In genomic region chr11:67436459-67437081, GRCh38 we compare ENCODE assay signal across 8 cellular contexts. TPM values are rescaled to one million over a fixed set of nuclear protein-coding genes. Genes with fewer than 3 reads are reported as not detected.
DNase-seq lines count a peak whose midpoint lies in the region; ATAC-seq, FAIRE-seq and TF ChIP-seq lines count a peak whose summit lies in the region.

No MANE protein-coding gene starts in this region.

- no peak overlapping the region for H3K9ac ChIP-seq in smooth muscle cell (ENCODE audit: low read depth)

- no peaks in the 10 kb centered on the region for H3K79me2 ChIP-seq in smooth muscle cell (ENCODE audit: low read depth)

- H3K4me1 ChIP-seq in right lobe of liver (no peaks in the 10 kb centered on the region), tibial artery (peaks cover 0 to 46% (median 28%) of the 10 kb centered on the region in 4 donors), smooth muscle cell (ENCODE audit: low read depth) (no peaks in the 10 kb centered on the region)

- H3F3A ChIP-seq in smooth muscle cell (ENCODE audit: low read depth), result no peaks in the 10 kb centered on the region

- H3K9me3 ChIP-seq in right lobe of liver, result no peaks in the 10 kb centered on the region
- H3K9me3 ChIP-seq in tibial artery, result no peaks in the 10 kb centered on the region
- H3K9me3 ChIP-seq in smooth muscle cell (replicated peaks; ENCODE audit: low read depth), result no peaks in the 10 kb centered on the region

- intact Hi-C loops in right lobe of liver (cut with DNase I), result no loop called here
- intact Hi-C loops in tibial artery (cut with DNase I; ENCODE audit: low total_unique reads), result no loop called here

- 38% methylated on average over 6 of the region's 6 CpGs for WGBS in right lobe of liver (ENCODE audit: insufficient coverage, low coverage, low lambda C conversion rate, missing lambda C conversion rate)
- 64% methylated on average over 5 of the region's 6 CpGs for WGBS in smooth muscle cell (ENCODE audit: low lambda C conversion rate)

- no peak overlapping the region for H3K4me2 ChIP-seq in smooth muscle cell

- TF ChIP-seq POLR2A in GM12891 (IDR thresholded peaks at IDR 0.05; ENCODE audit: low read depth, low read length) (peak; percentile 73), right lobe of liver (IDR thresholded peaks at IDR 0.05) (no peak)

- no peaks in the 10 kb centered on the region for H4K20me1 ChIP-seq in smooth muscle cell (ENCODE audit: low read depth)

- peak; percentile 40 for ATAC-seq in HG03460 (IDR thresholded peaks at IDR 0.05; ENCODE audit: unreplicated experiment)
- peak; percentile 3 to 21 (median 14) for ATAC-seq in right lobe of liver
- no peak for ATAC-seq in HG03457 (IDR thresholded peaks at IDR 0.05; ENCODE audit: unreplicated experiment)
- ATAC-seq in HG03025 (IDR thresholded peaks at IDR 0.05; ENCODE audit: low FRiP score, unreplicated experiment), result no peak

- TF ChIP-seq CTCF in right lobe of liver (IDR thresholded peaks at IDR 0.05) (no peak), tibial artery (IDR thresholded peaks at IDR 0.05) (no peak), smooth muscle cell (IDR thresholded peaks at IDR 0.05; ENCODE audit: borderline replicate concordance, insufficient read depth, poor library complexity, severe bottlenecking) (no peak)

- no peak overlapping the region for H2AFZ ChIP-seq in smooth muscle cell (ENCODE audit: low read depth)

- H3K27ac ChIP-seq in right lobe of liver (no peak overlapping the region), tibial artery (peak overlapping the region; percentile 60 to 71), smooth muscle cell (ENCODE audit: low read depth) (no peak overlapping the region)

- no peaks in the 10 kb centered on the region for H3K27me3 ChIP-seq in right lobe of liver
- H3K27me3 ChIP-seq in tibial artery, result no peaks in the 10 kb centered on the region
- H3K27me3 ChIP-seq in smooth muscle cell (ENCODE audit: low read depth), result no peaks in the 10 kb centered on the region

- FAIRE-seq in GM12891 (lab: Jason Lieb, UNC), result peak; percentile 98

- peaks cover 0 to 43% (median 11%) of the 10 kb centered on the region in 4 donors for H3K36me3 ChIP-seq in right lobe of liver
- H3K36me3 ChIP-seq in tibial artery, result peaks cover 20 to 99% (median 83%) of the 10 kb centered on the region in 3 donors
- H3K36me3 ChIP-seq in smooth muscle cell (ENCODE audit: low read depth), result no peaks in the 10 kb centered on the region

- DNase-seq in GM12891 (ENCODE audit: insufficient read length, low spot score), result peak; percentile 89
- peak; percentile 88 for DNase-seq in activated CD8-positive, alpha-beta memory T cell treated with anti-CD3 and anti-CD28 coated beads for 24 hours
- DNase-seq in right lobe of liver, result no peak
- DNase-seq in tibial artery, result peak in 1 of 2 donors; percentile 79
- no peak for DNase-seq in smooth muscle cell (lab: John Stamatoyannopoulos, UW; ENCODE audit: unreplicated experiment)

- H3K4me3 ChIP-seq in right lobe of liver (peak overlapping the region in 1 of 3 donors; percentile 27), tibial artery (no peak overlapping the region), smooth muscle cell (no peak overlapping the region)

TF ChIP-seq in GM12891, 5 proteins besides CTCF, POLR2A, EP300 and RAD21:
- TF ChIP-seq SPI1 (IDR thresholded peaks at IDR 0.05; ENCODE audit: low read depth, low read length) (no peak), PAX5 (IDR thresholded peaks at IDR 0.05; ENCODE audit: insufficient read depth, low read length, severe bottlenecking) (no peak), TAF1 (IDR thresholded peaks at IDR 0.05; ENCODE audit: low read depth, low read length) (0 out of 2 replicates have a peak, but pooled peaks have one; percentile 13), POLR2AphosphoS5 (IDR thresholded peaks at IDR 0.05; ENCODE audit: low read depth, low read length) (no peak; the same call in 1 of the 2 replicates), POU2F2 (IDR thresholded peaks at IDR 0.05; ENCODE audit: low read depth, low read length) (peak; percentile 94)

RNA-seq across cellular contexts. Expression of gene PTPRCAP, which starts 0.9 kb away (rescaled TPM):
- 179 TPM for polyA plus RNA-seq in GM12891 (2012; ENCODE audit: low read depth, missing spikeins)
- total RNA-seq in right lobe of liver, result 1 to 10 TPM in 4 of 6 experiments, under 1 TPM in 2; 0.72 to 2.8 (median 2.1) TPM
- 2.5 TPM in 1 of 2 replicates, not detected in the other for total RNA-seq in smooth muscle cell
- polyA plus RNA-seq in smooth muscle cell, result 1.1 TPM in 2 replicates

RNA-seq across cellular contexts. Expression of gene CORO1B, which starts 6.7 kb away (rescaled TPM):
- polyA plus RNA-seq in GM12891 (2012; ENCODE audit: low read depth, missing spikeins), result 25.2 TPM
- 10 to 100 TPM; 28.5 to 58.6 (median 40.4) TPM for total RNA-seq in right lobe of liver
- total RNA-seq in smooth muscle cell, result 38.9 and 43.8 TPM in 2 replicates
- polyA plus RNA-seq in smooth muscle cell, result 84.6 and 85.8 TPM in 2 replicates

RNA-seq across cellular contexts. Expression of gene RPS6KB2, which starts 8.3 kb away (rescaled TPM):
- polyA plus RNA-seq in GM12891 (2012; ENCODE audit: low read depth, missing spikeins), result 38.0 TPM
- total RNA-seq in right lobe of liver (10 to 100 TPM; 18.8 to 37.1 (median 27.1) TPM), smooth muscle cell (66.5 and 86.9 TPM in 2 replicates)
- polyA plus RNA-seq in smooth muscle cell, result 102 and 107 TPM in 2 replicates

RNA-seq across cellular contexts. Expression of gene GPR152, which starts 16.0 kb away (rescaled TPM):
- not detected for polyA plus RNA-seq in GM12891 (2012; ENCODE audit: low read depth, missing spikeins)
- total RNA-seq in right lobe of liver (not detected), smooth muscle cell (not detected in 2 replicates)
- 0.27 and 0.71 TPM in 2 replicates for polyA plus RNA-seq in smooth muscle cell

RNA-seq across cellular contexts. Expression of gene CABP4, which starts 18.6 kb away (rescaled TPM):
- 0.12 TPM for polyA plus RNA-seq in GM12891 (2012; ENCODE audit: low read depth, missing spikeins)
- total RNA-seq in right lobe of liver (1 to 10 TPM in 4 of 6 experiments, under 1 TPM in 2; 0.55 to 1.7 (median 1.2) TPM), smooth muscle cell (not detected in 2 replicates)
- polyA plus RNA-seq in smooth muscle cell, result 2.1 TPM in 1 of 2 replicates, not detected in the other

Comparison
In these comparisons a context has a peak if more than half of its experiments do, and no peak if none do; other contexts are left out.
1. DNase-seq: peak in GM12891 (single experiment) and activated CD8-positive, alpha-beta memory T cell treated with anti-CD3 and anti-CD28 coated beads for 24 hours (single experiment); none in right lobe of liver (0 of 3) and smooth muscle cell (single experiment).
2. ATAC-seq: peak in HG03460 (single experiment) and right lobe of liver (4 of 4); none in HG03457 (single experiment) and HG03025 (single experiment).
3. H3K27ac ChIP-seq: peak in tibial artery (2 of 2); none in right lobe of liver (0 of 3) and smooth muscle cell (single experiment).